8 cellular contexts compared by ENCODE assay signal in genomic region chr10:35126062-35126529, GRCh38. TPM values are rescaled to one million over a fixed set of nuclear protein-coding genes. Genes with fewer than 3 reads are reported as not detected.
DNase-seq lines count a peak whose midpoint lies in the region; ATAC-seq, FAIRE-seq and TF ChIP-seq lines count a peak whose summit lies in the region.

No MANE protein-coding gene starts in this region.

- H3K4me2 ChIP-seq in OCI-LY3 (ENCODE audit: low read length) (peak overlapping the region; percentile 72), endothelial cell of umbilical vein (ENCODE audit: insufficient read depth, low read length) (peak overlapping the region; percentile 87), parathyroid adenoma (ENCODE audit: low read length) (peak overlapping the region; percentile 64)

- FAIRE-seq in endothelial cell of umbilical vein (lab: Jason Lieb, UNC): no peak
- no peak for FAIRE-seq in RCC 7860 (lab: Jason Lieb, UNC)

- H3K9me1 ChIP-seq in endothelial cell of umbilical vein (replicated peaks; ENCODE audit: control insufficient read depth, extremely low read depth, insufficient read depth, low read length): no peaks in the 10 kb centered on the region

- DNase-seq in endothelial cell of umbilical vein (ENCODE audit: low read depth, low spot score) (no peak), RCC 7860 (ENCODE audit: low spot score) (no peak), NCI-H345 (lab: John Stamatoyannopoulos, UW) (no peak), SKM-1 treated with dmso at 0.1 percent for 144 hours (lab: John Stamatoyannopoulos, UW; ENCODE audit: unreplicated experiment) (no peak)
- DNase-seq in stimulated activated CD4-positive, alpha-beta T cell treated with anti-CD3 and anti-CD28 coated beads, Interleukin-2, amount 100 ng/mL, for 24 hours: no peak

- H3K9me3 ChIP-seq in OCI-LY3 (ENCODE audit: insufficient read depth, low read length) (no peaks in the 10 kb centered on the region), endothelial cell of umbilical vein (replicated peaks; ENCODE audit: control insufficient read depth, insufficient read depth, low read length) (no peaks in the 10 kb centered on the region), parathyroid adenoma (ENCODE audit: control insufficient read depth, low read length) (no peaks in the 10 kb centered on the region)

- peaks cover 23% of the 10 kb centered on the region for H3K4me1 ChIP-seq in OCI-LY3 (ENCODE audit: low read length)
- H3K4me1 ChIP-seq in endothelial cell of umbilical vein (ENCODE audit: control insufficient read depth, extremely low read depth, insufficient read depth, low read length): peaks cover 20% of the 10 kb centered on the region
- H3K4me1 ChIP-seq in parathyroid adenoma: peaks cover 10% of the 10 kb centered on the region

- intact Hi-C loops in endothelial cell of umbilical vein (cut with micrococcal nuclease): loop anchor here (1.0 to 10.0 kb wide), 8 partner anchors 36 to 1046 kb away; partner anchors contain the start of genes CCNY and CUL2

- H3K27ac ChIP-seq in OCI-LY3 (ENCODE audit: low read length) (peak overlapping the region; percentile 55), endothelial cell of umbilical vein (ENCODE audit: insufficient read depth, low read depth, low read length) (peak overlapping the region; percentile 66), parathyroid adenoma (peak overlapping the region; percentile 92)

- peaks cover 3% of the 10 kb centered on the region for H3K36me3 ChIP-seq in OCI-LY3 (replicated peaks; ENCODE audit: low read depth, low read length)
- H3K36me3 ChIP-seq in endothelial cell of umbilical vein (ENCODE audit: control insufficient read depth in 2 of 2, extremely low read depth in 1 of 2, insufficient read depth in 2 of 2, low read length in 2 of 2): no peaks in the 10 kb centered on the region
- no peaks in the 10 kb centered on the region for H3K36me3 ChIP-seq in parathyroid adenoma (ENCODE audit: control insufficient read depth, insufficient read depth, low read length)

- H4K20me1 ChIP-seq in OCI-LY3 (ENCODE audit: insufficient read depth, low read length) (no peaks in the 10 kb centered on the region), endothelial cell of umbilical vein (replicated peaks; ENCODE audit: control insufficient read depth, extremely low read depth, insufficient read depth, low read length) (no peaks in the 10 kb centered on the region)

- peak overlapping the region; percentile 52; the same call in 1 of the 2 replicates for H2AFZ ChIP-seq in OCI-LY3 (ENCODE audit: low read depth, low read length)
- peak overlapping the region; percentile 94 for H2AFZ ChIP-seq in endothelial cell of umbilical vein (ENCODE audit: low read depth, low read length)
- peak overlapping the region; percentile 99 for H2AFZ ChIP-seq in parathyroid adenoma

- POLR2A ChIA-PET in endothelial cell of umbilical vein (lab: Charles Lee): interaction anchor here (0.6 to 3.3 kb wide), 3 partner anchors 24 to 293 kb away, joined by 3 to 32 read pairs (median 5); no protein-coding TSS in a partner anchor

- TF ChIP-seq POLR2A in GM18505 (IDR thresholded peaks at IDR 0.05; ENCODE audit: borderline replicate concordance, extremely low read depth, insufficient read depth, insufficient read length) (no peak), endothelial cell of umbilical vein (IDR thresholded peaks at IDR 0.05; ENCODE audit: low read depth, low read length) (no peak)

- TF ChIP-seq CTCF in OCI-LY3 (IDR thresholded peaks at IDR 0.05; ENCODE audit: low read depth, low read length) (no peak), endothelial cell of umbilical vein (IDR thresholded peaks at IDR 0.05; ENCODE audit: extremely low read depth in 1 of 2, insufficient read depth in 1 of 2, low read depth in 1 of 2, low read length in 2 of 2) (no peak), parathyroid adenoma (IDR thresholded peaks at IDR 0.05) (no peak)

- ATAC-seq in GM18505 (IDR thresholded peaks at IDR 0.05; ENCODE audit: unreplicated experiment): peak; percentile 3

- CTCF ChIA-PET in endothelial cell of umbilical vein (lab: Charles Lee): interaction anchor here (0.6 to 6.2 kb wide), 19 partner anchors 9 to 1653 kb away, joined by 3 to 141 read pairs (median 4); no protein-coding TSS in a partner anchor

- H3K27me3 ChIP-seq in OCI-LY3 (ENCODE audit: low read depth, low read length) (no peaks in the 10 kb centered on the region), endothelial cell of umbilical vein (ENCODE audit: control insufficient read depth in 2 of 2, insufficient read depth in 2 of 2, low read length in 2 of 2) (no peaks in the 10 kb centered on the region), parathyroid adenoma (ENCODE audit: control insufficient read depth, insufficient read depth, low read length) (no peaks in the 10 kb centered on the region)

- H3K79me2 ChIP-seq in OCI-LY3 (ENCODE audit: low read length): peaks cover 20% of the 10 kb centered on the region
- H3K79me2 ChIP-seq in endothelial cell of umbilical vein (ENCODE audit: control insufficient read depth, insufficient read depth, low read length): peaks cover 18% of the 10 kb centered on the region
- peaks cover 3% of the 10 kb centered on the region for H3K79me2 ChIP-seq in parathyroid adenoma

- dilution Hi-C loops in endothelial cell of umbilical vein (cut with MboI; ENCODE audit: extremely low pct_ligation_motif_present, low sequenced_read_pairs): no loop called here

- H3K4me3 ChIP-seq in OCI-LY3 (ENCODE audit: low read length): peak overlapping the region; percentile 89
- H3K4me3 ChIP-seq in endothelial cell of umbilical vein (replicated peaks in 1 of 3; ENCODE audit: insufficient read depth in 1 of 3, low read depth in 1 of 3, low read length in 3 of 3): peak overlapping the region in 2 of 3 experiments; percentile 27 to 61
- H3K4me3 ChIP-seq in parathyroid adenoma (ENCODE audit: low read depth, low read length): peak overlapping the region; percentile 69

- BruUV-seq in endothelial cell of umbilical vein (replicated peaks; lab: Mats Ljungman, UMichigan): TSS peak; percentile 65

- H3K9ac ChIP-seq in OCI-LY3 (ENCODE audit: low read length): peak overlapping the region; percentile 77
- peak overlapping the region; percentile 48 for H3K9ac ChIP-seq in endothelial cell of umbilical vein (replicated peaks; ENCODE audit: extremely low read depth, insufficient read depth, low read length)
- no peak overlapping the region for H3K9ac ChIP-seq in parathyroid adenoma

TF ChIP-seq in endothelial cell of umbilical vein, 7 proteins besides CTCF, POLR2A, EP300 and RAD21:
- no peak for TF ChIP-seq POLR2AphosphoS5 (IDR thresholded peaks at IDR 0.05; ENCODE audit: insufficient read depth, low read depth, low read length)

RNA-seq across cellular contexts. Expression of gene CREM, which starts 0.6 kb away (rescaled TPM):
- 34.8 and 35.5 TPM in 2 replicates for total RNA-seq in endothelial cell of umbilical vein
- 34.8 and 39.8 TPM in 2 replicates for polyA plus RNA-seq in endothelial cell of umbilical vein
- polyA plus RNA-seq in endothelial cell of umbilical vein (2011; cell fraction: cytosol; rRNA removed): 50.3 and 51.7 TPM in 2 replicates
- 24.0 and 28.0 TPM in 2 replicates for polyA plus RNA-seq in endothelial cell of umbilical vein (2011; cell fraction: nucleus; rRNA removed)
- 44.9 and 54.7 TPM in 2 replicates for polyA plus RNA-seq in endothelial cell of umbilical vein (2012)
- polyA minus RNA-seq in endothelial cell of umbilical vein: 25.2 and 33.7 TPM in 2 replicates
- polyA minus RNA-seq in endothelial cell of umbilical vein (2011; cell fraction: cytosol; rRNA and poly(A)+ RNA removed): 24.8 TPM
- polyA minus RNA-seq in endothelial cell of umbilical vein (2011; cell fraction: nucleus; rRNA and poly(A)+ RNA removed): 16.0 and 21.2 TPM in 2 replicates

RNA-seq across cellular contexts. Expression of gene CUL2, which starts 36.0 kb away (rescaled TPM):
- total RNA-seq in endothelial cell of umbilical vein: 45.3 and 47.5 TPM in 2 replicates
- polyA plus RNA-seq in endothelial cell of umbilical vein: 8.6 and 11.6 TPM in 2 replicates
- 13.7 and 14.9 TPM in 2 replicates for polyA plus RNA-seq in endothelial cell of umbilical vein (2011; cell fraction: cytosol; rRNA removed)
- polyA plus RNA-seq in endothelial cell of umbilical vein (2011; cell fraction: nucleus; rRNA removed): 15.7 and 21.6 TPM in 2 replicates
- 34.2 and 46.5 TPM in 2 replicates for polyA plus RNA-seq in endothelial cell of umbilical vein (2012)
- polyA minus RNA-seq in endothelial cell of umbilical vein: 20.2 and 22.3 TPM in 2 replicates
- polyA minus RNA-seq in endothelial cell of umbilical vein (2011; cell fraction: cytosol; rRNA and poly(A)+ RNA removed): 13.7 TPM
- 18.3 and 19.9 TPM in 2 replicates for polyA minus RNA-seq in endothelial cell of umbilical vein (2011; cell fraction: nucleus; rRNA and poly(A)+ RNA removed)
